ENCODE assay signal across 16 cellular contexts in the genomic region with DNA sequence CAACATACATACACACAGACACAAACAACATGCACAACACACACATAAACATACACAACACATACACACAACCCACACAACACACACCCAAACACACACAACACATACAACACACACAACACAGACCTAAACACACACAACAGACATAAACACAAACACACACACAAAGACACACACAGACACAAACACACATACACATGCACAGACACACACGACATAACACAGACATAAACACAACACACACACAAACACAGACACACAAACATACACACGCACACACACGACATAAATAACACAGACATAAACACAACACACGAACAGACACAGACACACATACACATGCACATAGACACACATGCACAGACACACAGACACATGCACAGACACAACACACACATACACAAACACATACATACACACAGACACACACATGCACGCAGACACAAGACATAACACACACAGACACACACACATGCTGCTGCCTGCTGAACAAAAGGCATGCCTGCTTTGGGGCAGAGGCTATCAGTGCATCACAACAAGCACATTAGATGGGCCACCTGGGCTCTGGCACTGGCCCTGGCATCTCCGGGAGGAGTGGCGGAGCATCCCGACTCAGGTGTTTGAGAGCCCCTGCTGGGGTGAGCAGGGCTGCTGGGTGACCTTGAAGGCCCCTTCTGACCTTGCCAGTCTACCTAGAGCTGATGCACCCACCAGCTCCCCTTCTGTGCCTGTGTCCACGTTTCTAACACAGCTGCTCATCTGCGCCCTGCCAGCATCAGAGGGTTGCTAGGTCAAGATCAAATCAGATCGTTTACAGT. TPM values are rescaled to one million over a fixed set of nuclear protein-coding genes. Genes with fewer than 3 reads are reported as not detected.
A peak's percentile ranks its signal among the peaks of the same experiment; 100 is the strongest.
DNase-seq lines count a peak whose midpoint lies in the region; ATAC-seq, FAIRE-seq and TF ChIP-seq lines count a peak whose summit lies in the region.
"Had no signal": no experiment of that assay in that cellular context is flagged by ENCODE, and none has a peak within 500 bp of the region (broad histone marks: within the 10 kb centered on the region; RNA-seq: fewer than 3 reads in every experiment).

No MANE protein-coding gene starts in this region.

- H2BK5ac ChIP-seq in IMR-90 (ENCODE audit: low read depth, low read length, poor library complexity, severe bottlenecking), result peak overlapping the region; percentile 91

- no peak overlapping the region for H2BK20ac ChIP-seq in IMR-90 (ENCODE audit: low read depth, low read length)

- peak overlapping the region; percentile 43; the same call in 1 of the 2 replicates for H2AK5ac ChIP-seq in IMR-90 (ENCODE audit: low read depth, low read length)

- H3K4me3 ChIP-seq in DND-41 (ENCODE audit: low read depth in 1 of 2, low read length in 2 of 2) (no peak overlapping the region), IMR-90 (ENCODE audit: insufficient read depth, low read depth, low read length) (no peak overlapping the region), osteoblast (ENCODE audit: insufficient read depth, low read length) (no peak overlapping the region)

- peak; percentile 35 for FAIRE-seq in endometrium (lab: Jason Lieb, UNC)
- FAIRE-seq: GM19239, RCC 7860 had no signal

- no peak overlapping the region for H3K9ac ChIP-seq in DND-41 (ENCODE audit: low read depth, low read length)
- no peak overlapping the region for H3K9ac ChIP-seq in IMR-90 (ENCODE audit: low read depth, low read length)

- H3K79me2 ChIP-seq in DND-41 (ENCODE audit: insufficient read depth, low read length) (peaks cover 51% of the 10 kb centered on the region), osteoblast (ENCODE audit: insufficient read depth, low read length) (peaks cover 45% of the 10 kb centered on the region)

- H3K4me1 ChIP-seq in DND-41 (ENCODE audit: insufficient read depth, low read length) (peaks cover 36% of the 10 kb centered on the region), IMR-90 (ENCODE audit: control insufficient read depth, insufficient read depth, low read length) (peaks cover 12% of the 10 kb centered on the region), osteoblast (ENCODE audit: insufficient read depth, low read length) (peaks cover 23% of the 10 kb centered on the region)

- peak overlapping the region in 1 of 2 experiments; percentile 12; a peak in 1 of 4 replicates for H4K8ac ChIP-seq in IMR-90 (ENCODE audit: low read depth in 2 of 2, low read length in 2 of 2)

- H3K36me3 ChIP-seq in DND-41 (ENCODE audit: insufficient read depth, low read length), result peaks cover 79% of the 10 kb centered on the region
- H3K36me3 ChIP-seq in IMR-90 (ENCODE audit: control insufficient read depth, insufficient read depth, low read length), result peaks cover 64% of the 10 kb centered on the region
- peaks cover 49% of the 10 kb centered on the region for H3K36me3 ChIP-seq in osteoblast (ENCODE audit: insufficient read depth, low read length)

- H3K4ac ChIP-seq in IMR-90 (ENCODE audit: low read depth, low read length), result no peak overlapping the region

- no peak overlapping the region for H3K18ac ChIP-seq in IMR-90 (ENCODE audit: low read depth, low read length)

- H2AFZ ChIP-seq in DND-41 (ENCODE audit: low read depth, low read length), result no peak overlapping the region
- H2AFZ ChIP-seq in IMR-90 (replicated peaks; ENCODE audit: low read length, poor library complexity), result peak overlapping the region; percentile 23
- no peak overlapping the region for H2AFZ ChIP-seq in osteoblast (ENCODE audit: low read length)

- no TSS peak for BruUV-seq in IMR-90 (replicated peaks; lab: Mats Ljungman, UMichigan)

- CTCF ChIA-PET in IMR-90 (lab: Yijun Ruan, JAX), result no interaction called here

- POLR2A ChIA-PET in IMR-90 (lab: Charles Lee; ENCODE audit: unreplicated experiment), result no interaction called here

- ATAC-seq in DND-41 (ENCODE audit: insufficient read depth, low read depth) (no peak), IMR-90 (ENCODE audit: low read depth) (no peak)
- ATAC-seq: HCT116 had no signal

- no peak overlapping the region for H2BK15ac ChIP-seq in IMR-90 (ENCODE audit: low read depth, low read length)

- H3K4me2 ChIP-seq in DND-41 (ENCODE audit: insufficient read depth, low read length) (no peak overlapping the region), IMR-90 (ENCODE audit: low read depth, low read length) (no peak overlapping the region), osteoblast (ENCODE audit: insufficient read depth, low read length) (no peak overlapping the region)

- DNase-seq in DND-41 (no peak), IMR-90 (no peak), osteoblast (ENCODE audit: insufficient read length, low spot score, missing footprints) (peak; percentile 45), C1 segment of cervical spinal cord (lab: John Stamatoyannopoulos, UW) (no peak), NCI-H2171 (lab: John Stamatoyannopoulos, UW) (no peak), HuH-7 (ENCODE audit: low spot score) (no peak)
- DNase-seq: COR-L47, NCI-H1930, NCI-H510A, SIG-M5 had no signal

- H3K79me1 ChIP-seq in IMR-90 (ENCODE audit: low read depth in 1 of 2, low read length in 2 of 2), result peaks cover 17 to 66% of the 10 kb centered on the region in 2 experiments

- H3K27me3 ChIP-seq in DND-41 (ENCODE audit: insufficient read depth, low read length, poor library complexity), result no peaks in the 10 kb centered on the region
- H3K27me3 ChIP-seq in IMR-90 (ENCODE audit: control insufficient read depth, insufficient read depth, low read length), result no peaks in the 10 kb centered on the region
- H3K27me3 ChIP-seq in osteoblast (ENCODE audit: insufficient read depth, low read length), result no peaks in the 10 kb centered on the region

- no peak overlapping the region for H4K91ac ChIP-seq in IMR-90 (ENCODE audit: insufficient read depth, low read depth, low read length)

- TF ChIP-seq RAD21 in IMR-90 (IDR thresholded peaks at IDR 0.05; ENCODE audit: low read length), result no peak

- H3K14ac ChIP-seq in IMR-90 (replicated peaks; ENCODE audit: low read depth, low read length), result no peak overlapping the region

- H3K27ac ChIP-seq in DND-41 (ENCODE audit: low read length) (no peak overlapping the region), IMR-90 (ENCODE audit: insufficient read depth, low read length) (no peak overlapping the region), osteoblast (ENCODE audit: low read depth, low read length) (no peak overlapping the region)
- H3K27ac ChIP-seq: HL-60 had no signal

- peaks cover 70% of the 10 kb centered on the region for H4K20me1 ChIP-seq in DND-41 (ENCODE audit: insufficient read depth, low read length)
- H4K20me1 ChIP-seq in IMR-90 (ENCODE audit: insufficient read depth, low read length), result peaks cover 37% of the 10 kb centered on the region
- peaks cover 41% of the 10 kb centered on the region for H4K20me1 ChIP-seq in osteoblast (ENCODE audit: insufficient read depth, low read length)

- H2AK9ac ChIP-seq in IMR-90 (replicated peaks; ENCODE audit: low read depth, low read length, poor library complexity), result peak overlapping the region; percentile 78

- H3K56ac ChIP-seq in IMR-90 (ENCODE audit: extremely low read depth, insufficient read depth, low read length), result no peak overlapping the region

- TF ChIP-seq POLR2A in IMR-90 (IDR thresholded peaks at IDR 0.05; ENCODE audit: low read depth, low read length), result no peak

- H3K9me3 ChIP-seq in DND-41 (ENCODE audit: insufficient read depth, low read length, severe bottlenecking) (no peaks in the 10 kb centered on the region), IMR-90 (ENCODE audit: control insufficient read depth, insufficient read depth, low read length) (no peaks in the 10 kb centered on the region), osteoblast (ENCODE audit: low read depth, low read length) (no peaks in the 10 kb centered on the region)

- intact Hi-C loops in IMR-90 (cut with micrococcal nuclease), result loop anchor here (10.0 kb wide), 1 partner anchor 254 kb away; no protein-coding TSS in a partner anchor

- H2BK120ac ChIP-seq in IMR-90 (ENCODE audit: low read depth, low read length), result no peak overlapping the region

- in situ Hi-C loops in IMR-90 (cut with MboI; ENCODE audit: low sequenced_read_pairs), result loop anchor here (25.0 kb wide), 1 partner anchor 282 kb away; a partner anchor contains a TSS

- peaks cover 5% of the 10 kb centered on the region for H3K9me1 ChIP-seq in IMR-90 (ENCODE audit: insufficient read depth, low read length)

- H4K5ac ChIP-seq in IMR-90 (ENCODE audit: low read depth, low read length), result no peak overlapping the region

- no peak overlapping the region; the same call in none of the 2 replicates for H3K23ac ChIP-seq in IMR-90 (ENCODE audit: low read depth, low read length)

- 88% methylated on average over 5 of the region's 11 CpGs; no CpG with 5 or more reads in 1 of the 2 experiments for WGBS in IMR-90 (ENCODE audit: extremely low coverage in 2 of 2, insufficient read length in 1 of 2), 2 experiments

- dilution Hi-C loops in IMR-90 (cut with HindIII; ENCODE audit: low sequenced_read_pairs, unreplicated experiment), result no loop called here

- peak; percentile 3 for TF ChIP-seq CTCF in DND-41 (IDR thresholded peaks at IDR 0.05; ENCODE audit: borderline replicate concordance, extremely low read depth, low read length, poor library complexity, severe bottlenecking)
- TF ChIP-seq CTCF in IMR-90 (conservative IDR thresholded peaks at IDR 0.05; ENCODE audit: low read depth, low read length), result no peak
- no peak for TF ChIP-seq CTCF in osteoblast (IDR thresholded peaks at IDR 0.05; ENCODE audit: extremely low read depth, low read depth, low read length)

RNA-seq across cellular contexts. Expression of a gene that starts 5.3 kb away (rescaled TPM):
- total RNA-seq in IMR-90 (2012; rRNA removed) (5.0 and 6.1 TPM in 2 replicates), osteoblast (14.5 and 18.0 TPM in 2 replicates)
- polyA plus RNA-seq in IMR-90 (2012; rRNA removed), result 41.3 and 42.2 TPM in 2 replicates
- polyA plus RNA-seq in IMR-90 (2012; cell fraction: cytosol; rRNA removed), result 20.5 and 31.1 TPM in 2 replicates
- polyA plus RNA-seq in IMR-90 (2012; cell fraction: nucleus; rRNA removed; ENCODE audit: low replicate concordance), result 247 and 673 TPM in 2 replicates

RNA-seq across cellular contexts. Expression of a gene that starts 5.5 kb away (rescaled TPM):
- total RNA-seq in IMR-90 (2012; rRNA removed), result 0.28 and 0.54 TPM in 2 replicates
- 0.29 and 0.43 TPM in 2 replicates for polyA plus RNA-seq in IMR-90 (2012; rRNA removed)
- polyA plus RNA-seq in IMR-90 (2012; cell fraction: cytosol; rRNA removed), result 0.23 and 0.58 TPM in 2 replicates
- polyA plus RNA-seq in IMR-90 (2012; cell fraction: nucleus; rRNA removed; ENCODE audit: low replicate concordance), result 1.5 and 2.5 TPM in 2 replicates
- total RNA-seq in osteoblast, result under 0.01 and 0.36 TPM in 2 replicates

RNA-seq across cellular contexts. Expression of a gene that starts 7.0 kb away (rescaled TPM):
- total RNA-seq in IMR-90 (2012; rRNA removed) (not detected in 2 replicates), osteoblast (not detected in 2 replicates)
- polyA plus RNA-seq in IMR-90 (2012; rRNA removed), result 1.8 and 2.3 TPM in 2 replicates
- 0.54 and 0.62 TPM in 2 replicates for polyA plus RNA-seq in IMR-90 (2012; cell fraction: cytosol; rRNA removed)
- polyA plus RNA-seq in IMR-90 (2012; cell fraction: nucleus; rRNA removed; ENCODE audit: low replicate concordance), result 8.7 and 38.4 TPM in 2 replicates
- total RNA-seq: LHCN-M2 had no signal

RNA-seq across cellular contexts. Expression of a gene that starts 21.5 kb away (rescaled TPM):
- total RNA-seq in IMR-90 (2012; rRNA removed) (22.6 and 25.6 TPM in 2 replicates), osteoblast (231 and 259 TPM in 2 replicates)
- 364 and 385 TPM in 2 replicates for polyA plus RNA-seq in IMR-90 (2012; rRNA removed)
- polyA plus RNA-seq in IMR-90 (2012; cell fraction: cytosol; rRNA removed), result 283 and 394 TPM in 2 replicates
- polyA plus RNA-seq in IMR-90 (2012; cell fraction: nucleus; rRNA removed; ENCODE audit: low replicate concordance), result 615 and 1,429 TPM in 2 replicates

RNA-seq across cellular contexts. Expression of a gene that starts 31.7 kb away (rescaled TPM):
- 2.2 and 2.3 TPM in 2 replicates for total RNA-seq in IMR-90 (2012; rRNA removed)
- polyA plus RNA-seq in IMR-90 (2012; rRNA removed), result 23.2 and 30.0 TPM in 2 replicates
- 16.0 and 40.1 TPM in 2 replicates for polyA plus RNA-seq in IMR-90 (2012; cell fraction: cytosol; rRNA removed)
- polyA plus RNA-seq in IMR-90 (2012; cell fraction: nucleus; rRNA removed; ENCODE audit: low replicate concordance), result 23.7 and 42.5 TPM in 2 replicates
- total RNA-seq in osteoblast, result 5.1 and 7.1 TPM in 2 replicates
